Comparison of ENCODE assay signal across 10 cellular contexts in genomic region chr16:89473791-89474414, GRCh38. TPM values are rescaled to one million over a fixed set of nuclear protein-coding genes. Genes with fewer than 3 reads are reported as not detected.
DNase-seq lines count a peak whose midpoint lies in the region; ATAC-seq, FAIRE-seq and TF ChIP-seq lines count a peak whose summit lies in the region.
"Had no signal": no experiment of that assay in that cellular context is flagged by ENCODE, and none has a peak within 500 bp of the region (broad histone marks: within the 10 kb centered on the region; RNA-seq: fewer than 3 reads in every experiment).

No MANE protein-coding gene starts in this region.

- no peak overlapping the region for H2AFZ ChIP-seq in keratinocyte (ENCODE audit: control insufficient read depth, low read length)

- intact Hi-C loops in A673 (cut with micrococcal nuclease; ENCODE audit: unreplicated experiment) = no loop called here

- H3K9me3 Mint-ChIP-seq in IgD-negative memory B cell = no peaks in the 10 kb centered on the region
- no peaks in the 10 kb centered on the region for H3K9me3 Mint-ChIP-seq in activated naive CD8-positive, alpha-beta T cell treated with anti-CD3 and anti-CD28 coated beads, Interleukin-2, amount 10 ng/mL, durations not matched to agents 7 days and 5 days
- H3K9me3 Mint-ChIP-seq: naive B cell had no signal

- no peak for ATAC-seq in activated naive CD8-positive, alpha-beta T cell treated with anti-CD3 and anti-CD28 coated beads, Interleukin-2, amount 10 ng/mL, durations not matched to agents 7 days and 5 days (ENCODE audit: low read depth)
- no peak for ATAC-seq in HG02870 (IDR thresholded peaks at IDR 0.05; ENCODE audit: unreplicated experiment)

- H4K20me1 ChIP-seq in keratinocyte (ENCODE audit: control insufficient read depth, extremely low read depth, insufficient read depth, low read length) = peaks cover 72% of the 10 kb centered on the region

- H3K9me1 ChIP-seq in keratinocyte (ENCODE audit: control insufficient read depth, extremely low read depth, insufficient read depth, low read length) = peaks cover 7% of the 10 kb centered on the region

- DNase-seq in A673 (ENCODE audit: low spot score) (peak; percentile 31), keratinocyte (ENCODE audit: low read depth, low spot score) (no peak), NCI-H2171 (lab: John Stamatoyannopoulos, UW) (no peak), COLO668 (lab: John Stamatoyannopoulos, UW; ENCODE audit: unreplicated experiment) (no peak), Peyer's patch (no peak)
- DNase-seq in activated naive CD8-positive, alpha-beta T cell treated with anti-CD3 and anti-CD28 coated beads, Interleukin-2, amount 10 ng/mL, durations not matched to agents 7 days and 5 days = no peak
- DNase-seq: naive B cell had no signal

- H3K27me3 Mint-ChIP-seq in IgD-negative memory B cell = no peaks in the 10 kb centered on the region
- H3K27me3 Mint-ChIP-seq in activated naive CD8-positive, alpha-beta T cell treated with anti-CD3 and anti-CD28 coated beads, Interleukin-2, amount 10 ng/mL, durations not matched to agents 7 days and 5 days = no peaks in the 10 kb centered on the region
- H3K27me3 Mint-ChIP-seq: naive B cell had no signal

- TF ChIP-seq POLR2A in Peyer's patch (IDR thresholded peaks at IDR 0.05) = no peak

- POLR2A ChIA-PET in A673 (lab: Charles Lee; ENCODE audit: low non-redundant PET) = no interaction called here
- POLR2A ChIA-PET in activated naive CD8-positive, alpha-beta T cell treated with anti-CD3 and anti-CD28 coated beads, Interleukin-2, amount 10 ng/mL, durations not matched to agents 7 days and 5 days (lab: Charles Lee) = interaction anchor here (0.7 to 2.5 kb wide), 3 partner anchors 9 to 16 kb away, joined by 3 to 6 read pairs (median 3); partner anchors contain the start of gene ANKRD11

- H3K4me1 Mint-ChIP-seq in IgD-negative memory B cell = peaks cover 40 to 53% (median 50%) of the 10 kb centered on the region in 3 donors
- peaks cover 62% of the 10 kb centered on the region for H3K4me1 Mint-ChIP-seq in activated naive CD8-positive, alpha-beta T cell treated with anti-CD3 and anti-CD28 coated beads, Interleukin-2, amount 10 ng/mL, durations not matched to agents 7 days and 5 days

- CTCF ChIA-PET in A673 (lab: Charles Lee) = no interaction called here

- H3K36me3 ChIP-seq in A673 (ENCODE audit: insufficient read depth, low read length, poor library complexity, severe bottlenecking) (no peaks in the 10 kb centered on the region), keratinocyte (ENCODE audit: control insufficient read depth in 2 of 2, extremely low read depth in 1 of 2, insufficient read depth in 2 of 2, low read length in 2 of 2) (peaks cover 3 to 16% of the 10 kb centered on the region in 2 experiments), Peyer's patch (no peaks in the 10 kb centered on the region)

- peaks cover 13% of the 10 kb centered on the region for H3K4me1 ChIP-seq in A673 (ENCODE audit: insufficient read depth, low read length, poor library complexity, severe bottlenecking)
- peaks cover 78% of the 10 kb centered on the region for H3K4me1 ChIP-seq in keratinocyte (ENCODE audit: control insufficient read depth, extremely low read depth, insufficient read depth, low read length)
- peaks cover 3 to 83% (median 35%) of the 10 kb centered on the region in 4 donors for H3K4me1 ChIP-seq in Peyer's patch

- H3K9me3 ChIP-seq in A673 (ENCODE audit: low read depth, low read length, poor library complexity, severe bottlenecking) (no peaks in the 10 kb centered on the region), keratinocyte (ENCODE audit: control insufficient read depth, low read depth, low read length) (no peaks in the 10 kb centered on the region), Peyer's patch (no peaks in the 10 kb centered on the region)
- H3K9me3 ChIP-seq: esophagus muscularis mucosa had no signal

- H3K27ac Mint-ChIP-seq in IgD-negative memory B cell = peak overlapping the region in 2 of 3 donors; percentile 31 to 39
- peak overlapping the region; percentile 27 for H3K27ac Mint-ChIP-seq in activated naive CD8-positive, alpha-beta T cell treated with anti-CD3 and anti-CD28 coated beads, Interleukin-2, amount 10 ng/mL, durations not matched to agents 7 days and 5 days

- no peak overlapping the region for H3K27ac ChIP-seq in A673 (ENCODE audit: low read depth, low read length, poor library complexity, severe bottlenecking)
- H3K27ac ChIP-seq in keratinocyte (ENCODE audit: control insufficient read depth, insufficient read depth, low read length) = peak overlapping the region; percentile 96
- H3K27ac ChIP-seq in Peyer's patch = peak overlapping the region in 1 of 4 donors; percentile 66
- H3K27ac ChIP-seq: esophagus muscularis mucosa had no signal

- dilution Hi-C loops in keratinocyte (cut with MboI; ENCODE audit: extremely low pct_ligation_motif_present, low sequenced_read_pairs) = no loop called here

- FAIRE-seq in keratinocyte (lab: Jason Lieb, UNC) = no peak

- H3K4me3 Mint-ChIP-seq in IgD-negative memory B cell = peak overlapping the region in 2 of 4 donors; percentile 22 to 53
- H3K4me3 Mint-ChIP-seq in activated naive CD8-positive, alpha-beta T cell treated with anti-CD3 and anti-CD28 coated beads, Interleukin-2, amount 10 ng/mL, durations not matched to agents 7 days and 5 days = peak overlapping the region; percentile 43

- H3K4me3 ChIP-seq in A673 (ENCODE audit: low read depth, low read length, poor library complexity, severe bottlenecking) (no peak overlapping the region), keratinocyte (ENCODE audit: control insufficient read depth in 2 of 3, extremely low read depth in 1 of 3, insufficient read depth in 2 of 3, low read depth in 1 of 3, low read length in 3 of 3) (no peak overlapping the region), Peyer's patch (no peak overlapping the region)
- H3K4me3 ChIP-seq: esophagus muscularis mucosa had no signal

- H3K4me2 ChIP-seq in keratinocyte (ENCODE audit: control insufficient read depth, extremely low read depth, insufficient read depth, low read depth, low read length) = peak overlapping the region; percentile 44

- H3K79me2 ChIP-seq in keratinocyte (ENCODE audit: control insufficient read depth, insufficient read depth, low read length) = peaks cover 91% of the 10 kb centered on the region

- H3K9ac ChIP-seq in keratinocyte (ENCODE audit: control insufficient read depth, extremely low read depth, insufficient read depth, low read length) = no peak overlapping the region

- H3K36me3 Mint-ChIP-seq in IgD-negative memory B cell = peaks cover 2% of the 10 kb centered on the region
- H3K36me3 Mint-ChIP-seq in activated naive CD8-positive, alpha-beta T cell treated with anti-CD3 and anti-CD28 coated beads, Interleukin-2, amount 10 ng/mL, durations not matched to agents 7 days and 5 days = peaks cover 33% of the 10 kb centered on the region

- H3K27me3 ChIP-seq in A673 (replicated peaks; ENCODE audit: insufficient read depth, low read depth, low read length, poor library complexity) (no peaks in the 10 kb centered on the region), keratinocyte (ENCODE audit: control insufficient read depth, extremely low read depth, insufficient read depth, low read length) (no peaks in the 10 kb centered on the region), Peyer's patch (no peaks in the 10 kb centered on the region)
- H3K27me3 ChIP-seq: esophagus muscularis mucosa had no signal

- no TSS peak for BruUV-seq in A673 (replicated peaks; lab: Mats Ljungman, UMichigan)

- TF ChIP-seq CTCF in A673 (conservative IDR thresholded peaks at IDR 0.05; ENCODE audit: low read depth, low read length) (no peak), keratinocyte (optimal IDR thresholded peaks at IDR 0.05 in 1 of 3, IDR thresholded peaks at IDR 0.05 in 1 of 3, conservative IDR thresholded peaks at IDR 0.05 in 1 of 3; ENCODE audit: extremely low read depth in 1 of 3, insufficient read depth in 2 of 3, low read length in 3 of 3) (no peak), Peyer's patch (IDR thresholded peaks at IDR 0.05) (no peak)

RNA-seq across cellular contexts. Expression of gene ANKRD11, which starts 16.5 kb away (rescaled TPM):
- total RNA-seq in A673 (2021) = 217 and 248 TPM in 2 replicates
- polyA plus RNA-seq in IgD-negative memory B cell = 11.6 TPM
- 100 to 1,000 TPM; 213 to 217 TPM for total RNA-seq in activated naive CD8-positive, alpha-beta T cell treated with anti-CD3 and anti-CD28 coated beads, Interleukin-2, amount 10 ng/mL, durations not matched to agents 7 days and 5 days
- 23.8 to 48.1 TPM (median 30.1 TPM) in 3 replicates for polyA plus RNA-seq in keratinocyte
- polyA plus RNA-seq in keratinocyte (2011; ENCODE audit: low read depth) = 213 TPM
- 28.2 and 41.3 TPM in 2 replicates for polyA plus RNA-seq in keratinocyte (2011; cell fraction: cytosol; rRNA removed)
- 136 and 154 TPM in 2 replicates for polyA plus RNA-seq in keratinocyte (2011; cell fraction: nucleus; rRNA removed)
- 64.1 and 79.3 TPM in 2 replicates for polyA plus RNA-seq in keratinocyte (2012; ENCODE audit: low replicate concordance)
- 22.4 to 90.7 TPM (median 67.2 TPM) in 3 replicates for polyA minus RNA-seq in keratinocyte
- polyA minus RNA-seq in keratinocyte (2011; cell fraction: cytosol; rRNA and poly(A)+ RNA removed) = 44.5 TPM
- 81.8 and 119 TPM in 2 replicates for polyA minus RNA-seq in keratinocyte (2011; cell fraction: nucleus; rRNA and poly(A)+ RNA removed)
- total RNA-seq in Peyer's patch = 100 to 1,000 TPM; 177 to 227 (median 211) TPM

RNA-seq across cellular contexts. Expression of gene SPG7, which starts 34.3 kb away (rescaled TPM):
- total RNA-seq in A673 (2021) (100 and 113 TPM in 2 replicates), Peyer's patch (100 to 1,000 TPM; 242 to 461 (median 378) TPM)
- polyA plus RNA-seq in IgD-negative memory B cell (47.0 TPM), keratinocyte (43.8 to 59.4 TPM (median 45.2 TPM) in 3 replicates)
- total RNA-seq in activated naive CD8-positive, alpha-beta T cell treated with anti-CD3 and anti-CD28 coated beads, Interleukin-2, amount 10 ng/mL, durations not matched to agents 7 days and 5 days = 100 to 1,000 TPM; 112 to 113 TPM
- 61.3 TPM for polyA plus RNA-seq in keratinocyte (2011; ENCODE audit: low read depth)
- polyA plus RNA-seq in keratinocyte (2011; cell fraction: cytosol; rRNA removed) = 25.8 and 33.9 TPM in 2 replicates
- 196 and 220 TPM in 2 replicates for polyA plus RNA-seq in keratinocyte (2011; cell fraction: nucleus; rRNA removed)
- 44.4 and 56.1 TPM in 2 replicates for polyA plus RNA-seq in keratinocyte (2012; ENCODE audit: low replicate concordance)
- polyA minus RNA-seq in keratinocyte = 51.9 to 68.9 TPM (median 66.4 TPM) in 3 replicates
- polyA minus RNA-seq in keratinocyte (2011; cell fraction: cytosol; rRNA and poly(A)+ RNA removed) = 54.3 TPM
- polyA minus RNA-seq in keratinocyte (2011; cell fraction: nucleus; rRNA and poly(A)+ RNA removed) = 133 and 141 TPM in 2 replicates
